Comparison of ENCODE assay signal across 21 cellular contexts in the genomic region with DNA sequence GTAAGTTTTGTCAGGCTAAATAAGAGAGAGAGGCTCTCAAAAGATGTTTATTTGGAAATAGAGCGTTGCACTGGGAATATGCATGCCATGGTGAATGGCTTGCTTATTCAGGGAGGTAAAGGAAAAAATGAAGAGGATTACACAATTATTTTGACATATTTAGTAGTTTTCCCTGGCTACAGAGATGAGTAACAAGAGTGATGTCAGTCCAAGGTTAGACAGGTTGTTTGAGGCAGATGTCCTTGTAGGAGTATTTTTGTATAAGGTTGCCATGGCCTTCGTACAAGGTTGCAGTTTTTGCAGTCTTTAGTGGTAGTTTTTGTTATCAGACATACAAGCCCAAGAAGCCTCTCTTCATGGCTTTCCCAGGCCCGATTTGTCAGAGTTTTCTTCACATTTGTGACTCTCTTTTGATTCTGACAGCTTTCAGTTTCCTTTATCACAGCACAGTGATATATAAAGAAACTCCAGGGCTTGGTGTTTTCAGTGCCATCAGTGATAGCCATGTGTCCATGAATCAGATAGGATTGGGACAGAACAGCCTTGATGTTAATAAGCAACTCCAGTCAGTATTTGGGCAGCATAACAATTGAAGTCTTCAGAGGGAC. TPM values are rescaled to one million over a fixed set of nuclear protein-coding genes. Genes with fewer than 3 reads are reported as not detected.
DNase-seq lines count a peak whose midpoint lies in the region; ATAC-seq, FAIRE-seq and TF ChIP-seq lines count a peak whose summit lies in the region.
"Had no signal": no experiment of that assay in that cellular context is flagged by ENCODE, and none has a peak within 500 bp of the region (broad histone marks: within the 10 kb centered on the region; RNA-seq: fewer than 3 reads in every experiment).

No MANE protein-coding gene starts in this region.

- FAIRE-seq in bronchial epithelial cell (lab: Jason Lieb, UNC): no peak
- FAIRE-seq: colon had no signal

- no peak overlapping the region for H3K4me3 ChIP-seq in bronchial epithelial cell (ENCODE audit: low read depth, low read length)
- H3K4me3 ChIP-seq: esophagus squamous epithelium, HAP-1, lung, right lobe of liver had no signal

- CTCF ChIA-PET in activated naive CD4-positive, alpha-beta T cell treated with anti-CD3 and anti-CD28 coated beads, Interleukin-2, amount 10 ng/mL, durations not matched to agents 7 days and 5 days (lab: Charles Lee): interaction anchor here (1.1 to 8.5 kb wide), 2 partner anchors 9 to 37 kb away, joined by 4 to 106 read pairs; no protein-coding TSS in a partner anchor

- H3K9me3 Mint-ChIP-seq in activated naive CD4-positive, alpha-beta T cell treated with anti-CD3 and anti-CD28 coated beads, Interleukin-2, amount 10 ng/mL, durations not matched to agents 7 days and 5 days: no peaks in the 10 kb centered on the region
- H3K9me3 Mint-ChIP-seq in T-helper 2 cell treated with Interferon-gamma antibody and Interleukin-4, amounts not matched to agents 5 μg/mL and 100 μg/mL, for 36 hours: no peaks in the 10 kb centered on the region
- H3K9me3 Mint-ChIP-seq in stimulated activated memory B cell treated with anti-CD40 and anti-IgM and Interleukin-4, amounts not matched to agents 10 μg/mL and 1 μg/mL and 100 μg/mL, for 72 hours: no peaks in the 10 kb centered on the region
- H3K9me3 Mint-ChIP-seq: CD4-positive, alpha-beta T cell had no signal

- DNase-seq in activated naive CD4-positive, alpha-beta T cell treated with anti-CD3 and anti-CD28 coated beads, Interleukin-2, amount 10 ng/mL, durations not matched to agents 7 days and 5 days: no peak
- DNase-seq in activated naive CD4-positive, alpha-beta T cell (lab: John Stamatoyannopoulos, UW): no peak
- DNase-seq in T-helper 2 cell treated with Interferon-gamma antibody and Interleukin-4, amounts not matched to agents 5 μg/mL and 100 μg/mL, for 36 hours (ENCODE audit: low spot score): no peak
- DNase-seq in bronchial epithelial cell (ENCODE audit: low read depth) (peak; percentile 15), ecto neural progenitor cell (ENCODE audit: low spot score) (no peak)
- DNase-seq: activated CD4-positive, alpha-beta T cell treated with anti-CD3 and anti-CD28 coated beads, Interleukin-2, amount 50 U/mL, for 48 hours; amniotic stem cell; CD4-positive, alpha-beta T cell; esophagus squamous epithelium; MV-4-11; NCI-H524 treated with DMSO at 0.1 percent for 48 hours; posterior cingulate gyrus; right lobe of liver; SHP77 treated with DMSO at 0.1 percent for 48 hours; stimulated activated CD4-positive, alpha-beta T cell treated with anti-CD3 and anti-CD28 coated beads, Interleukin-4, amount 100 ng/mL, for 4 hours; stimulated activated naive CD4-positive, alpha-beta T cell treated with Interleukin-2 at 50 U/mL for 16 hours had no signal

- H3K27ac Mint-ChIP-seq in activated naive CD4-positive, alpha-beta T cell treated with anti-CD3 and anti-CD28 coated beads, Interleukin-2, amount 10 ng/mL, durations not matched to agents 7 days and 5 days: peak overlapping the region; percentile 64
- peak overlapping the region; percentile 19 for H3K27ac Mint-ChIP-seq in T-helper 2 cell treated with Interferon-gamma antibody and Interleukin-4, amounts not matched to agents 5 μg/mL and 100 μg/mL, for 36 hours
- peak overlapping the region; percentile 56 for H3K27ac Mint-ChIP-seq in stimulated activated memory B cell treated with anti-CD40 and anti-IgM and Interleukin-4, amounts not matched to agents 10 μg/mL and 1 μg/mL and 100 μg/mL, for 72 hours
- H3K27ac Mint-ChIP-seq: CD4-positive, alpha-beta T cell had no signal

- peaks cover 33% of the 10 kb centered on the region for H3K4me1 Mint-ChIP-seq in activated naive CD4-positive, alpha-beta T cell treated with anti-CD3 and anti-CD28 coated beads, Interleukin-2, amount 10 ng/mL, durations not matched to agents 7 days and 5 days
- H3K4me1 Mint-ChIP-seq in T-helper 2 cell treated with Interferon-gamma antibody and Interleukin-4, amounts not matched to agents 5 μg/mL and 100 μg/mL, for 36 hours (ENCODE audit: low read depth): peaks cover 28% of the 10 kb centered on the region
- peaks cover 7% of the 10 kb centered on the region for H3K4me1 Mint-ChIP-seq in stimulated activated memory B cell treated with anti-CD40 and anti-IgM and Interleukin-4, amounts not matched to agents 10 μg/mL and 1 μg/mL and 100 μg/mL, for 72 hours

- no peak for TF ChIP-seq CTCF in bronchial epithelial cell (IDR thresholded peaks at IDR 0.05; ENCODE audit: insufficient read depth, low read length, severe bottlenecking)

- peaks cover 36% of the 10 kb centered on the region for H3K36me3 Mint-ChIP-seq in activated naive CD4-positive, alpha-beta T cell treated with anti-CD3 and anti-CD28 coated beads, Interleukin-2, amount 10 ng/mL, durations not matched to agents 7 days and 5 days
- H3K36me3 Mint-ChIP-seq in T-helper 2 cell treated with Interferon-gamma antibody and Interleukin-4, amounts not matched to agents 5 μg/mL and 100 μg/mL, for 36 hours (ENCODE audit: low read depth): peaks cover 45% of the 10 kb centered on the region
- peaks cover 69% of the 10 kb centered on the region for H3K36me3 Mint-ChIP-seq in stimulated activated memory B cell treated with anti-CD40 and anti-IgM and Interleukin-4, amounts not matched to agents 10 μg/mL and 1 μg/mL and 100 μg/mL, for 72 hours

- no peaks in the 10 kb centered on the region for H3K27me3 Mint-ChIP-seq in activated naive CD4-positive, alpha-beta T cell treated with anti-CD3 and anti-CD28 coated beads, Interleukin-2, amount 10 ng/mL, durations not matched to agents 7 days and 5 days
- H3K27me3 Mint-ChIP-seq in T-helper 2 cell treated with Interferon-gamma antibody and Interleukin-4, amounts not matched to agents 5 μg/mL and 100 μg/mL, for 36 hours (ENCODE audit: low read depth): no peaks in the 10 kb centered on the region
- no peaks in the 10 kb centered on the region for H3K27me3 Mint-ChIP-seq in stimulated activated memory B cell treated with anti-CD40 and anti-IgM and Interleukin-4, amounts not matched to agents 10 μg/mL and 1 μg/mL and 100 μg/mL, for 72 hours
- H3K27me3 Mint-ChIP-seq: CD4-positive, alpha-beta T cell had no signal

- H3K4me3 Mint-ChIP-seq in activated naive CD4-positive, alpha-beta T cell treated with anti-CD3 and anti-CD28 coated beads, Interleukin-2, amount 10 ng/mL, durations not matched to agents 7 days and 5 days: no peak overlapping the region
- H3K4me3 Mint-ChIP-seq in T-helper 2 cell treated with Interferon-gamma antibody and Interleukin-4, amounts not matched to agents 5 μg/mL and 100 μg/mL, for 36 hours: no peak overlapping the region
- no peak overlapping the region for H3K4me3 Mint-ChIP-seq in stimulated activated memory B cell treated with anti-CD40 and anti-IgM and Interleukin-4, amounts not matched to agents 10 μg/mL and 1 μg/mL and 100 μg/mL, for 72 hours
- H3K4me3 Mint-ChIP-seq: CD4-positive, alpha-beta T cell had no signal

- ATAC-seq in stimulated activated memory B cell treated with anti-CD40 and anti-IgM and Interleukin-4, amounts not matched to agents 10 μg/mL and 1 μg/mL and 100 μg/mL, for 72 hours: no peak
- ATAC-seq in GM19351 (IDR thresholded peaks at IDR 0.05; ENCODE audit: unreplicated experiment): no peak
- ATAC-seq: right lobe of liver had no signal

- no peaks in the 10 kb centered on the region for H3K36me3 ChIP-seq in bronchial epithelial cell (ENCODE audit: control insufficient read depth, insufficient read depth, low read length)
- H3K36me3 ChIP-seq: HAP-1 had no signal

- no peaks in the 10 kb centered on the region for H3K27me3 ChIP-seq in bronchial epithelial cell (ENCODE audit: control insufficient read depth, insufficient read depth, low read length)
- H3K27me3 ChIP-seq: esophagus squamous epithelium, right lobe of liver had no signal

RNA-seq across cellular contexts. Expression of gene LGALS9, which starts 18.7 kb away (rescaled TPM):
- total RNA-seq in bronchial epithelial cell: 1.3 TPM in 2 replicates
